ENCODE assay signal across 1 cellular context in the genomic region with DNA sequence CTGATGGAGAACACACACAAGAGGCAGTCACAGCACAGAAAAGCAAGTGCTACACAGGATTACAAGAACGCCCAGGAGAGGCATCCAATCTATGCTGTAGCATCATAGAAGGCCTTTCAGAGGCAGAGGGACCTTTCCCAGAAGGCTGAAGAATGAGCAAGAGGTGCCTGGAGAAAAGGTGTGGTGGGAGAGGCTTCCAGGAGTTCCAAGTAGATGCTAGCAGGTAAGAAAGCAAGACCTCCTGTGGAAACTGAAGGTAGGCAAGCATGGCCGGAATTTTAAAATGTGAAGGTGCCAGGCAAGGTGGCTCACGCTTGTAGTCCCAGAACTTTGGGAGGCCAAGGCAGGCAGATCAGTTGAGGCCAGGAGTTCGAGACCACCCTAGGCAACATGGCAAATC.
TF ChIP-seq lines count a peak whose summit lies in the region.

No MANE protein-coding gene starts in this region.

TF ChIP-seq in SK-N-SH, 30 proteins besides CTCF, POLR2A, EP300 and RAD21 (continued from another document):
- TF ChIP-seq, protein P1, sequence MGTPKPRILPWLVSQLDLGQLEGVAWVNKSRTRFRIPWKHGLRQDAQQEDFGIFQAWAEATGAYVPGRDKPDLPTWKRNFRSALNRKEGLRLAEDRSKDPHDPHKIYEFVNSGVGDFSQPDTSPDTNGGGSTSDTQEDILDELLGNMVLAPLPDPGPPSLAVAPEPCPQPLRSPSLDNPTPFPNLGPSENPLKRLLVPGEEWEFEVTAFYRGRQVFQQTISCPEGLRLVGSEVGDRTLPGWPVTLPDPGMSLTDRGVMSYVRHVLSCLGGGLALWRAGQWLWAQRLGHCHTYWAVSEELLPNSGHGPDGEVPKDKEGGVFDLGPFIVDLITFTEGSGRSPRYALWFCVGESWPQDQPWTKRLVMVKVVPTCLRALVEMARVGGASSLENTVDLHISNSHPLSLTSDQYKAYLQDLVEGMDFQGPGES (IDR thresholded peaks at IDR 0.05; ENCODE audit: low read depth, low read length), result no peak
- TF ChIP-seq TCF12 (IDR thresholded peaks at IDR 0.05) (no peak), RXRA (IDR thresholded peaks at IDR 0.05; ENCODE audit: borderline replicate concordance, low read depth) (no peak), NFIC (IDR thresholded peaks at IDR 0.05; ENCODE audit: borderline replicate concordance) (no peak), SIN3A (IDR thresholded peaks at IDR 0.05; ENCODE audit: borderline replicate concordance, low read depth, low read length) (no peak), SMC3 (IDR thresholded peaks at IDR 0.05; ENCODE audit: low read depth, low read length) (no peak), GATA2 (CRISPR knock-in tag; IDR thresholded peaks at IDR 0.05) (no peak), EZH2phosphoT487 (IDR thresholded peaks at IDR 0.05; ENCODE audit: borderline replicate concordance, low read depth) (no peak)
- TF ChIP-seq, protein P2, sequence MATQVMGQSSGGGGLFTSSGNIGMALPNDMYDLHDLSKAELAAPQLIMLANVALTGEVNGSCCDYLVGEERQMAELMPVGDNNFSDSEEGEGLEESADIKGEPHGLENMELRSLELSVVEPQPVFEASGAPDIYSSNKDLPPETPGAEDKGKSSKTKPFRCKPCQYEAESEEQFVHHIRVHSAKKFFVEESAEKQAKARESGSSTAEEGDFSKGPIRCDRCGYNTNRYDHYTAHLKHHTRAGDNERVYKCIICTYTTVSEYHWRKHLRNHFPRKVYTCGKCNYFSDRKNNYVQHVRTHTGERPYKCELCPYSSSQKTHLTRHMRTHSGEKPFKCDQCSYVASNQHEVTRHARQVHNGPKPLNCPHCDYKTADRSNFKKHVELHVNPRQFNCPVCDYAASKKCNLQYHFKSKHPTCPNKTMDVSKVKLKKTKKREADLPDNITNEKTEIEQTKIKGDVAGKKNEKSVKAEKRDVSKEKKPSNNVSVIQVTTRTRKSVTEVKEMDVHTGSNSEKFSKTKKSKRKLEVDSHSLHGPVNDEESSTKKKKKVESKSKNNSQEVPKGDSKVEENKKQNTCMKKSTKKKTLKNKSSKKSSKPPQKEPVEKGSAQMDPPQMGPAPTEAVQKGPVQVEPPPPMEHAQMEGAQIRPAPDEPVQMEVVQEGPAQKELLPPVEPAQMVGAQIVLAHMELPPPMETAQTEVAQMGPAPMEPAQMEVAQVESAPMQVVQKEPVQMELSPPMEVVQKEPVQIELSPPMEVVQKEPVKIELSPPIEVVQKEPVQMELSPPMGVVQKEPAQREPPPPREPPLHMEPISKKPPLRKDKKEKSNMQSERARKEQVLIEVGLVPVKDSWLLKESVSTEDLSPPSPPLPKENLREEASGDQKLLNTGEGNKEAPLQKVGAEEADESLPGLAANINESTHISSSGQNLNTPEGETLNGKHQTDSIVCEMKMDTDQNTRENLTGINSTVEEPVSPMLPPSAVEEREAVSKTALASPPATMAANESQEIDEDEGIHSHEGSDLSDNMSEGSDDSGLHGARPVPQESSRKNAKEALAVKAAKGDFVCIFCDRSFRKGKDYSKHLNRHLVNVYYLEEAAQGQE (IDR thresholded peaks at IDR 0.05; ENCODE audit: low read depth, low read length), result no peak
